In the genomic region with DNA sequence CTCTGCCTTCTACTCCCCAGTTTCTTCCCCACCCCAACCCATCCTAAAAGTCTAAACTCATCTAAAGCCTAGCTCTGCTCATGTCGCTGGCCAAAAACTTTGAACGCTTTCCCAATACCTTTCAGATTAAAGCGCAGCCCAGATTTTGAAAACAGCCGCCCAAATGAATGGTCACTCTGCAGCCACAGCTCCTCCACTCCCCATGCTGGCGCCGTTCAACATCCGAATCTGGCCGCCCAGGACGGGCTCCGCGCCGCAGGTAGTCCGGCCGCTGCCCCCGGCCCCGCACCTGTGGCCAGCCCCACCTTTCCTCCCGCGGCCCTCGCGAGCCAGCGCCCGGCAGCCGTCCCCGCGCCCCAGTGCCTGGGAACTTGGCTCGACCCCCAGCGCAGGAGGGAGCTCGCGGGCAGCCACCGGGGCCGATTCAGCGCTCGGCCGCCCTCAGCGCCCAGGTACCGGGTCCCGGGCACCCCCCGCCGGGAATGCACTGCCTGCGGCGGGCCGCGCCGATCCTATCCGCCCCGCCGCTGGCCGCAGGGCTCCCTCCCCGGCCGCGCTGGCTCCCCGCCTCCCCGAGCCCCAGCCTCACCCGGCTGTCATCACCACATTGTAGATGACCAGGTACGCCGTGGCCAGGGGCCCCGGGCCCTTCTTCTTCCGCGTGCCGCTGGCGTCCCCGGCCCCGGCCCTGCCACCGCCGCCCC, we compare ENCODE assay signal across 8 cellular contexts. TPM values are rescaled to one million over a fixed set of nuclear protein-coding genes. Genes with fewer than 3 reads are reported as not detected.
DNase-seq lines count a peak whose midpoint lies in the region; ATAC-seq and TF ChIP-seq lines count a peak whose summit lies in the region.

No MANE protein-coding gene starts in this region.

- peak overlapping the region in 1 of 2 donors; percentile 91 for H3K27ac Mint-ChIP-seq in stimulated activated naive CD8-positive, alpha-beta T cell treated with anti-CD3 and anti-CD28 coated beads, Interleukin-15, amount 100 ng/mL, for 72 hours

- peaks cover 16% of the 10 kb centered on the region for H3K4me1 Mint-ChIP-seq in stimulated activated naive CD8-positive, alpha-beta T cell treated with anti-CD3 and anti-CD28 coated beads, Interleukin-15, amount 100 ng/mL, for 72 hours

- peak overlapping the region; percentile 73 for H3K9ac ChIP-seq in NT2/D1 (ENCODE audit: insufficient read length, low read depth)

- no peaks in the 10 kb centered on the region for H3K4me1 ChIP-seq in NT2/D1 (ENCODE audit: insufficient read depth, insufficient read length)

- no peak overlapping the region for H3K4me3 Mint-ChIP-seq in stimulated activated naive CD8-positive, alpha-beta T cell treated with anti-CD3 and anti-CD28 coated beads, Interleukin-15, amount 100 ng/mL, for 72 hours

- DNase-seq in AG08396 (ENCODE audit: low spot score) (peak; percentile 56), GM13976 (ENCODE audit: low spot score) (peak; percentile 60), NT2/D1 (ENCODE audit: low read depth, low spot score) (no peak), cardiac fibroblast (ENCODE audit: low read depth in 2 of 2) (peak; percentile 31), left lobe of liver (ENCODE audit: low spot score) (peak; percentile 81), dedifferentiated amniotic fluid mesenchymal stem cell (ENCODE audit: extremely low spot score) (no peak)
- no peak for DNase-seq in stimulated activated naive CD8-positive, alpha-beta T cell treated with anti-CD3 and anti-CD28 coated beads, Interleukin-15, amount 100 ng/mL, for 72 hours

- ATAC-seq in HG02840 (IDR thresholded peaks at IDR 0.05; ENCODE audit: low FRiP score, unreplicated experiment) (peak; percentile 35), left lobe of liver (peak; percentile 69)
- ATAC-seq in stimulated activated naive CD8-positive, alpha-beta T cell treated with anti-CD3 and anti-CD28 coated beads, Interleukin-15, amount 100 ng/mL, for 72 hours: peak; percentile 57

- no peaks in the 10 kb centered on the region for H3K27me3 ChIP-seq in NT2/D1 (ENCODE audit: insufficient read depth, insufficient read length)

- in situ Hi-C loops in GM13976 (cut with MboI; ENCODE audit: low sequenced_read_pairs, unreplicated experiment): no loop called here

- TF ChIP-seq CTCF in GM13976 (IDR thresholded peaks at IDR 0.05; ENCODE audit: borderline replicate concordance, control extremely low read depth, extremely low read depth, insufficient read depth, missing control alignments) (peak; percentile 12), cardiac fibroblast (IDR thresholded peaks at IDR 0.05; ENCODE audit: low read depth, low read length) (no peak)

- no peaks in the 10 kb centered on the region for H3K27me3 Mint-ChIP-seq in stimulated activated naive CD8-positive, alpha-beta T cell treated with anti-CD3 and anti-CD28 coated beads, Interleukin-15, amount 100 ng/mL, for 72 hours

- H3K4me3 ChIP-seq in NT2/D1 (ENCODE audit: insufficient read length, low read depth) (peak overlapping the region; percentile 90), cardiac fibroblast (replicated peaks in 1 of 2; ENCODE audit: low read depth in 2 of 2, low read length in 2 of 2) (peak overlapping the region; percentile 61 to 87)

- peaks cover 26% of the 10 kb centered on the region for H3K9me3 ChIP-seq in NT2/D1 (ENCODE audit: insufficient read depth, low read length)

- peaks cover 44% of the 10 kb centered on the region for H3K36me3 ChIP-seq in NT2/D1 (ENCODE audit: insufficient read depth, insufficient read length, low read length)

- peaks cover 0 to 3% of the 10 kb centered on the region in 2 donors for H3K9me3 Mint-ChIP-seq in stimulated activated naive CD8-positive, alpha-beta T cell treated with anti-CD3 and anti-CD28 coated beads, Interleukin-15, amount 100 ng/mL, for 72 hours

RNA-seq across cellular contexts. Expression of a gene that starts 0.4 kb away (rescaled TPM):
- 24.5 TPM for total RNA-seq in left lobe of liver

Comparison
In these comparisons a context has a peak if more than half of its experiments do, and no peak if none do; other contexts are left out.
1. DNase-seq: peak in AG08396 (single experiment), GM13976 (single experiment), cardiac fibroblast (2 of 2) and left lobe of liver (single experiment); none in NT2/D1 (single experiment), stimulated activated naive CD8-positive, alpha-beta T cell treated with anti-CD3 and anti-CD28 coated beads, Interleukin-15, amount 100 ng/mL, for 72 hours (0 of 2) and dedifferentiated amniotic fluid mesenchymal stem cell (single experiment).
2. Peak in every context shown above with its lines, with median percentiles within 50 percentile points of each other: ATAC-seq.